Comparison of ENCODE assay signal across 9 cellular contexts in genomic region chr10:97500297-97500575, GRCh38. TPM values are rescaled to one million over a fixed set of nuclear protein-coding genes. Genes with fewer than 3 reads are reported as not detected.
DNase-seq lines count a peak whose midpoint lies in the region; ATAC-seq and TF ChIP-seq lines count a peak whose summit lies in the region.
"Had no signal": no experiment of that assay in that cellular context is flagged by ENCODE, and none has a peak within 500 bp of the region (broad histone marks: within the 10 kb centered on the region; RNA-seq: fewer than 3 reads in every experiment).

No MANE protein-coding gene starts in this region.

- H3K36me3 Mint-ChIP-seq in activated naive CD8-positive, alpha-beta T cell treated with anti-CD3 and anti-CD28 coated beads, Interleukin-2, amount 50 U/mL, for 24 hours (ENCODE audit: low read depth) = peaks cover 2% of the 10 kb centered on the region

- TF ChIP-seq CTCF in HCT116 (IDR thresholded peaks at IDR 0.05 in 2 of 3, conservative IDR thresholded peaks at IDR 0.05 in 1 of 3; ENCODE audit: borderline replicate concordance in 1 of 3, insufficient read depth in 1 of 3, low read depth in 2 of 3, low read length in 2 of 3) = no peak

- H3K27me3 ChIP-seq in HCT116 (ENCODE audit: insufficient read depth, low read length) (no peaks in the 10 kb centered on the region), iPS-20b (ENCODE audit: insufficient read depth, low read length) (peaks cover 33% of the 10 kb centered on the region), skeletal muscle tissue (ENCODE audit: control insufficient read depth in 3 of 3, insufficient read depth in 3 of 3, low read length in 3 of 3) (no peaks in the 10 kb centered on the region)
- H3K27me3 ChIP-seq: SJSA1 had no signal

- peak overlapping the region; percentile 81 for H3K4me2 ChIP-seq in HCT116 (ENCODE audit: low read length)

- H3K4me3 ChIP-seq in HCT116 (replicated peaks in 1 of 2; ENCODE audit: low read depth in 1 of 2, low read length in 2 of 2) = peak overlapping the region; percentile 76 to 81
- peak overlapping the region; percentile 97 for H3K4me3 ChIP-seq in iPS-20b (ENCODE audit: low read length)
- peak overlapping the region in 2 of 3 donors; percentile 76 to 100 for H3K4me3 ChIP-seq in skeletal muscle tissue (ENCODE audit: low read length in 3 of 3)

- no peak for TF ChIP-seq POLR2A in HCT116 (IDR thresholded peaks at IDR 0.05; ENCODE audit: borderline replicate concordance, extremely low read depth, insufficient read depth, insufficient read length)

- peaks cover 29% of the 10 kb centered on the region for H3K4me1 Mint-ChIP-seq in activated naive CD8-positive, alpha-beta T cell treated with anti-CD3 and anti-CD28 coated beads, Interleukin-2, amount 50 U/mL, for 24 hours

- TF ChIP-seq RAD21 in HCT116 (IDR thresholded peaks at IDR 0.05; ENCODE audit: low read depth) = no peak

- no peak for ATAC-seq in HCT116
- ATAC-seq in activated naive CD8-positive, alpha-beta T cell treated with anti-CD3 and anti-CD28 coated beads, Interleukin-2, amount 50 U/mL, for 24 hours = no peak
- ATAC-seq in GM19463 (IDR thresholded peaks at IDR 0.05; ENCODE audit: unreplicated experiment) = no peak
- no peak for ATAC-seq in HG02884 (IDR thresholded peaks at IDR 0.05; ENCODE audit: unreplicated experiment)

- H3K9me2 ChIP-seq in HCT116 (ENCODE audit: insufficient read depth) = no peaks in the 10 kb centered on the region

- H3K9me3 ChIP-seq in HCT116 (ENCODE audit: control insufficient read depth in 1 of 2, insufficient read depth in 1 of 2, low read depth in 1 of 2, low read length in 2 of 2) (no peaks in the 10 kb centered on the region), iPS-20b (ENCODE audit: insufficient read depth, low read depth, low read length) (no peaks in the 10 kb centered on the region), skeletal muscle tissue (ENCODE audit: control insufficient read depth in 3 of 3, low read length in 3 of 3) (no peaks in the 10 kb centered on the region)
- H3K9me3 ChIP-seq: SJSA1 had no signal

- POLR2A ChIA-PET in HCT116 (lab: Charles Lee) = no interaction called here

- no peak overlapping the region for H3K27ac Mint-ChIP-seq in activated naive CD8-positive, alpha-beta T cell treated with anti-CD3 and anti-CD28 coated beads, Interleukin-2, amount 50 U/mL, for 24 hours

- no peaks in the 10 kb centered on the region for H4K20me1 ChIP-seq in HCT116 (ENCODE audit: insufficient read depth)

- H2AFZ ChIP-seq in HCT116 (ENCODE audit: low read depth, low read length, poor library complexity, severe bottlenecking) = no peak overlapping the region

- RAD21 ChIA-PET in HCT116 (lab: Charles Lee; ENCODE audit: low non-redundant PET in 1 of 2, low total read pairs in 2 of 2, uncharacterized antibody in 2 of 2, unreplicated experiment in 2 of 2) = no interaction called here

- H3K9me3 Mint-ChIP-seq in activated naive CD8-positive, alpha-beta T cell treated with anti-CD3 and anti-CD28 coated beads, Interleukin-2, amount 50 U/mL, for 24 hours = no peaks in the 10 kb centered on the region

- BruUV-seq in HCT116 (replicated peaks; lab: Mats Ljungman, UMichigan) = TSS peak; percentile 27

- H3K36me3 ChIP-seq in HCT116 (ENCODE audit: control insufficient read depth in 1 of 2, insufficient read depth in 2 of 2, low read length in 2 of 2) = no peaks in the 10 kb centered on the region
- H3K36me3 ChIP-seq in iPS-20b (ENCODE audit: insufficient read depth, low read depth, low read length) = no peaks in the 10 kb centered on the region
- no peaks in the 10 kb centered on the region for H3K36me3 ChIP-seq in skeletal muscle tissue (ENCODE audit: control insufficient read depth in 3 of 3, insufficient read depth in 3 of 3, low read length in 3 of 3)

- H3K4me3 Mint-ChIP-seq in activated naive CD8-positive, alpha-beta T cell treated with anti-CD3 and anti-CD28 coated beads, Interleukin-2, amount 50 U/mL, for 24 hours = peak overlapping the region; percentile 66

- CTCF ChIA-PET in HCT116 (lab: Charles Lee) = no interaction called here

- H3K9ac ChIP-seq in HCT116 (ENCODE audit: low read length) = no peak overlapping the region
- H3K9ac ChIP-seq in iPS-20b (ENCODE audit: low read depth, low read length) = peak overlapping the region; percentile 94; the same call in 1 of the 2 replicates
- peak overlapping the region; percentile 82 to 98 (median 96) for H3K9ac ChIP-seq in skeletal muscle tissue (ENCODE audit: low read depth in 1 of 3, low read length in 3 of 3)

- H3K27me3 Mint-ChIP-seq in activated naive CD8-positive, alpha-beta T cell treated with anti-CD3 and anti-CD28 coated beads, Interleukin-2, amount 50 U/mL, for 24 hours = peaks cover 29% of the 10 kb centered on the region

- no peak overlapping the region for H3K27ac ChIP-seq in HCT116 (ENCODE audit: low read depth, low read length)
- no peak overlapping the region for H3K27ac ChIP-seq in iPS-20b (ENCODE audit: low read length)
- peak overlapping the region; percentile 94 for H3K27ac ChIP-seq in skeletal muscle tissue (ENCODE audit: low read depth, low read length)
- H3K27ac ChIP-seq: SJSA1 had no signal

- intact Hi-C loops in HCT116 (cut with micrococcal nuclease) = no loop called here

- DNase-seq in HCT116 (ENCODE audit: low read depth, low spot score) (no peak), SHP77 (lab: John Stamatoyannopoulos, UW) (no peak)
- DNase-seq in activated naive CD8-positive, alpha-beta T cell treated with anti-CD3 and anti-CD28 coated beads, Interleukin-2, amount 50 U/mL, for 24 hours = no peak
- DNase-seq in activated CD8-positive, alpha-beta memory T cell treated with anti-CD3 and anti-CD28 coated beads for 24 hours = no peak

- H3K79me2 ChIP-seq in HCT116 (ENCODE audit: insufficient read depth, low read length) = peaks cover 28% of the 10 kb centered on the region

- H3K4me1 ChIP-seq in HCT116 (ENCODE audit: control insufficient read depth in 1 of 2, insufficient read depth in 2 of 2, low read length in 2 of 2) = peaks cover 9 to 17% of the 10 kb centered on the region in 2 experiments; a peak in 3 of 4 replicates
- peaks cover 17% of the 10 kb centered on the region; the same call in 1 of the 2 replicates for H3K4me1 ChIP-seq in iPS-20b (ENCODE audit: insufficient read depth, low read length)
- peaks cover 28 to 64% (median 42%) of the 10 kb centered on the region in 3 donors for H3K4me1 ChIP-seq in skeletal muscle tissue (ENCODE audit: control insufficient read depth in 3 of 3, insufficient read depth in 3 of 3, low read length in 3 of 3)

TF ChIP-seq in HCT116, 20 proteins besides CTCF, POLR2A, EP300 and RAD21:
- TF ChIP-seq CEBPB (IDR thresholded peaks at IDR 0.05; ENCODE audit: low read depth) = no peak
- TF ChIP-seq ATF3 (IDR thresholded peaks at IDR 0.05) = no peak
- TF ChIP-seq CBX3 (IDR thresholded peaks at IDR 0.05; ENCODE audit: low read depth) = no peak
- TF ChIP-seq SIN3A (IDR thresholded peaks at IDR 0.05; ENCODE audit: low read depth) = no peak
- no peak for TF ChIP-seq YY1 (IDR thresholded peaks at IDR 0.05; ENCODE audit: extremely low read depth, insufficient replicate concordance, low read depth, low read length)
- TF ChIP-seq ZFX (IDR thresholded peaks at IDR 0.05) = no peak
- TF ChIP-seq TCF7L2 (IDR thresholded peaks at IDR 0.05; ENCODE audit: borderline replicate concordance, extremely low read depth, insufficient read depth, insufficient read length) = no peak
- no peak for TF ChIP-seq SP1 (IDR thresholded peaks at IDR 0.05; ENCODE audit: low read depth)
- TF ChIP-seq REST (IDR thresholded peaks at IDR 0.05; ENCODE audit: low read depth) = no peak
- TF ChIP-seq JUND (IDR thresholded peaks at IDR 0.05) = no peak

RNA-seq across cellular contexts. Expression of gene UBTD1, which starts 1.5 kb away (rescaled TPM):
- total RNA-seq in HCT116 (2021; ENCODE audit: unreplicated experiment) (12.8 TPM), skeletal muscle tissue (8.4 TPM)
- polyA plus RNA-seq in HCT116 (2012) = 13.6 and 15.6 TPM in 2 replicates

RNA-seq across cellular contexts. Expression of gene MMS19, which starts 2.0 kb away (rescaled TPM):
- total RNA-seq in HCT116 (2021; ENCODE audit: unreplicated experiment) (101 TPM), skeletal muscle tissue (47.0 TPM)
- 87.2 and 107 TPM in 2 replicates for polyA plus RNA-seq in HCT116 (2012)

RNA-seq across cellular contexts. Expression of gene ZDHHC16, which starts 54.3 kb away (rescaled TPM):
- total RNA-seq in HCT116 (2021; ENCODE audit: unreplicated experiment) (34.0 TPM), skeletal muscle tissue (32.4 TPM)
- 23.9 and 32.2 TPM in 2 replicates for polyA plus RNA-seq in HCT116 (2012)

RNA-seq across cellular contexts. Expression of gene EXOSC1, which starts 54.4 kb away (rescaled TPM):
- total RNA-seq in HCT116 (2021; ENCODE audit: unreplicated experiment) (38.9 TPM), skeletal muscle tissue (27.1 TPM)
- polyA plus RNA-seq in HCT116 (2012) = 44.7 and 53.0 TPM in 2 replicates
